ENCODE assay signal across 21 cellular contexts in genomic region chr6:37862992-37863391, GRCh38. TPM values are rescaled to one million over a fixed set of nuclear protein-coding genes. Genes with fewer than 3 reads are reported as not detected.
DNase-seq lines count a peak whose midpoint lies in the region; ATAC-seq, FAIRE-seq and TF ChIP-seq lines count a peak whose summit lies in the region.
"Had no signal": no experiment of that assay in that cellular context is flagged by ENCODE, and none has a peak within 500 bp of the region (broad histone marks: within the 10 kb centered on the region; RNA-seq: fewer than 3 reads in every experiment).

No MANE protein-coding gene starts in this region.

- no peak overlapping the region for H3K27ac Mint-ChIP-seq in glutamatergic neuron (ENCODE audit: unreplicated experiment)
- H3K27ac Mint-ChIP-seq: activated naive CD4-positive, alpha-beta T cell treated with anti-CD3 and anti-CD28 coated beads for 36 hours; dendritic cell treated with granulocyte-macrophage colony-stimulating factor and Interleukin-4, amounts not matched to agents 40 ng/mL and 50 ng/mL, for 4 days had no signal

- no peak overlapping the region for H2AFZ ChIP-seq in GM23248

- H3K4me3 ChIP-seq in GM23248 (no peak overlapping the region), RWPE2 (ENCODE audit: severe bottlenecking) (no peak overlapping the region), small intestine (ENCODE audit: low read depth in 1 of 2, low read length in 2 of 2) (no peak overlapping the region)
- H3K4me3 ChIP-seq: body of pancreas, heart right ventricle, lung, Peyer's patch had no signal

- WGBS in GM23248 (ENCODE audit: low coverage in 1 of 2, low lambda C conversion rate in 2 of 2, missing lambda C conversion rate in 2 of 2), 2 experiments, result 96 to 100% methylated on average over 2 of the region's 2 CpGs
- WGBS in small intestine, 3 donors, result 92 to 97% (median 95%) methylated on average over 2 of the region's 2 CpGs

- H3K27me3 Mint-ChIP-seq in glutamatergic neuron (ENCODE audit: unreplicated experiment), result no peaks in the 10 kb centered on the region
- H3K27me3 Mint-ChIP-seq: dendritic cell treated with granulocyte-macrophage colony-stimulating factor and Interleukin-4, amounts not matched to agents 40 ng/mL and 50 ng/mL, for 4 days had no signal

- H4K20me1 ChIP-seq in GM23248 (ENCODE audit: insufficient read depth), result peaks cover 65% of the 10 kb centered on the region

- peaks cover 100% of the 10 kb centered on the region for H3K79me2 ChIP-seq in GM23248 (ENCODE audit: insufficient read depth)

- H3K27me3 ChIP-seq in GM23248 (replicated peaks; ENCODE audit: insufficient read depth) (no peaks in the 10 kb centered on the region), RWPE2 (ENCODE audit: insufficient read depth, poor library complexity, severe bottlenecking) (no peaks in the 10 kb centered on the region), small intestine (ENCODE audit: control insufficient read depth in 2 of 2, insufficient read depth in 2 of 2, low read length in 2 of 2) (no peaks in the 10 kb centered on the region)
- H3K27me3 ChIP-seq: body of pancreas, heart right ventricle, Peyer's patch had no signal

- H3K4me3 Mint-ChIP-seq in glutamatergic neuron (ENCODE audit: unreplicated experiment), result no peak overlapping the region
- H3K4me3 Mint-ChIP-seq: activated naive CD4-positive, alpha-beta T cell treated with anti-CD3 and anti-CD28 coated beads for 36 hours; dendritic cell treated with granulocyte-macrophage colony-stimulating factor and Interleukin-4, amounts not matched to agents 40 ng/mL and 50 ng/mL, for 4 days had no signal

- H3K9me3 Mint-ChIP-seq in glutamatergic neuron (ENCODE audit: unreplicated experiment), result no peaks in the 10 kb centered on the region
- H3K9me3 Mint-ChIP-seq: activated naive CD4-positive, alpha-beta T cell treated with anti-CD3 and anti-CD28 coated beads for 36 hours; dendritic cell treated with granulocyte-macrophage colony-stimulating factor and Interleukin-4, amounts not matched to agents 40 ng/mL and 50 ng/mL, for 4 days had no signal

- H3K4me1 ChIP-seq in GM23248 (ENCODE audit: insufficient read depth) (peaks cover 50% of the 10 kb centered on the region), RWPE2 (ENCODE audit: insufficient read depth, poor library complexity, severe bottlenecking) (peaks cover 42% of the 10 kb centered on the region), small intestine (ENCODE audit: control insufficient read depth in 2 of 2, insufficient read depth in 1 of 2, low read depth in 1 of 2, low read length in 1 of 2) (peaks cover 0 to 5% of the 10 kb centered on the region in 2 donors)

- H3K4me2 ChIP-seq in GM23248 (ENCODE audit: unreplicated experiment), result no peak overlapping the region

- H3K9me2 ChIP-seq in GM23248 (ENCODE audit: insufficient read depth), result no peaks in the 10 kb centered on the region; the same call in 1 of the 2 replicates

- in situ Hi-C loops in GM23248 (cut with MboI), result no loop called here

- TF ChIP-seq CTCF in RWPE2 (IDR thresholded peaks at IDR 0.05; ENCODE audit: poor library complexity, severe bottlenecking), result no peak
- TF ChIP-seq CTCF in glutamatergic neuron (IDR thresholded peaks at IDR 0.05; ENCODE audit: partially characterized antibody, unreplicated experiment), result no peak

- peaks cover 27% of the 10 kb centered on the region for H3F3A ChIP-seq in GM23248 (ENCODE audit: insufficient read depth)

- no peaks in the 10 kb centered on the region for H3K9me3 ChIP-seq in GM23248 (ENCODE audit: low read depth)
- no peaks in the 10 kb centered on the region for H3K9me3 ChIP-seq in RWPE2 (ENCODE audit: severe bottlenecking)
- no peaks in the 10 kb centered on the region for H3K9me3 ChIP-seq in small intestine (ENCODE audit: control insufficient read depth, low read depth)
- H3K9me3 ChIP-seq: body of pancreas, heart right ventricle, Peyer's patch had no signal

- H3K36me3 ChIP-seq in GM23248 (ENCODE audit: low read depth) (no peaks in the 10 kb centered on the region), RWPE2 (ENCODE audit: low read depth) (no peaks in the 10 kb centered on the region), small intestine (ENCODE audit: control insufficient read depth in 2 of 2, insufficient read depth in 2 of 2, low read length in 2 of 2) (peaks cover 0 to 2% of the 10 kb centered on the region in 2 donors)
- H3K36me3 ChIP-seq: Peyer's patch had no signal

- peaks cover 6% of the 10 kb centered on the region for H3K4me1 Mint-ChIP-seq in glutamatergic neuron (ENCODE audit: low read depth, unreplicated experiment)

- FAIRE-seq in small intestine (lab: Jason Lieb, UNC), result no peak

- no peak overlapping the region for H3K9ac ChIP-seq in GM23248

- no peaks in the 10 kb centered on the region for H3K36me3 Mint-ChIP-seq in glutamatergic neuron (ENCODE audit: unreplicated experiment)

- DNase-seq in AG08395 (ENCODE audit: low spot score), result peak; percentile 52
- DNase-seq in GM23248, result peak; percentile 77
- DNase-seq in RWPE2 (ENCODE audit: low spot score), result no peak
- DNase-seq in fibroblast of gingiva (ENCODE audit: low read depth), result peak; percentile 17
- no peak for DNase-seq in NCI-H526 (lab: John Stamatoyannopoulos, UW)
- no peak for DNase-seq in glutamatergic neuron
- no peak for DNase-seq in small intestine
- DNase-seq: activated CD4-positive, alpha-beta T cell treated with anti-CD3 and anti-CD28 coated beads, Interleukin-2, amount 50 U/mL, for 1 hour; activated naive CD4-positive, alpha-beta T cell treated with anti-CD3 and anti-CD28 coated beads for 36 hours; body of pancreas; heart right ventricle; Karpas-422; NCI-H1417 treated with DMSO at 0.1 percent for 48 hours; NCI-H2171; NCI-H82; Peyer's patch; stimulated activated CD4-positive, alpha-beta T cell treated with anti-CD3 and anti-CD28 coated beads, Interleukin-2, amount 100 ng/mL, for 48 hours had no signal

- H3K27ac ChIP-seq in GM23248 (no peak overlapping the region), RWPE2 (ENCODE audit: poor library complexity, severe bottlenecking) (peak overlapping the region; percentile 43), small intestine (ENCODE audit: low read depth in 1 of 2, low read length in 1 of 2) (no peak overlapping the region)
- H3K27ac ChIP-seq: body of pancreas, heart right ventricle, Peyer's patch had no signal

- peak; percentile 95 for ATAC-seq in RWPE2 (ENCODE audit: low read depth)
- ATAC-seq in GM19397 (IDR thresholded peaks at IDR 0.05; ENCODE audit: unreplicated experiment), result no peak
- ATAC-seq: body of pancreas, heart right ventricle, sciatic nerve had no signal

RNA-seq across cellular contexts. Expression of gene ZFAND3, which starts 43.5 kb away (rescaled TPM):
- total RNA-seq in GM23248 (2014; rRNA removed; shearing (Covaris generic)), result 27.1 and 27.5 TPM in 2 replicates
- polyA plus RNA-seq in GM23248 (2016; fragmentation: Nextera tagmentation; extraction: Ambion mirVana) (37.1 and 40.0 TPM in 2 replicates), small intestine (10 to 100 TPM; 35.9 to 40.9 (median 40.8) TPM)
- 115 TPM for total RNA-seq in glutamatergic neuron (ENCODE audit: unreplicated experiment)

Comparison
In these comparisons a context has a peak if more than half of its experiments do, and no peak if none do; other contexts are left out.
1. DNase-seq: peak in AG08395 (single experiment), GM23248 (single experiment) and fibroblast of gingiva (single experiment); none in RWPE2 (single experiment), NCI-H526 (0 of 2), glutamatergic neuron (single experiment) and small intestine (single experiment).